Comparison of ENCODE assay signal across 10 cellular contexts in the genomic region with DNA sequence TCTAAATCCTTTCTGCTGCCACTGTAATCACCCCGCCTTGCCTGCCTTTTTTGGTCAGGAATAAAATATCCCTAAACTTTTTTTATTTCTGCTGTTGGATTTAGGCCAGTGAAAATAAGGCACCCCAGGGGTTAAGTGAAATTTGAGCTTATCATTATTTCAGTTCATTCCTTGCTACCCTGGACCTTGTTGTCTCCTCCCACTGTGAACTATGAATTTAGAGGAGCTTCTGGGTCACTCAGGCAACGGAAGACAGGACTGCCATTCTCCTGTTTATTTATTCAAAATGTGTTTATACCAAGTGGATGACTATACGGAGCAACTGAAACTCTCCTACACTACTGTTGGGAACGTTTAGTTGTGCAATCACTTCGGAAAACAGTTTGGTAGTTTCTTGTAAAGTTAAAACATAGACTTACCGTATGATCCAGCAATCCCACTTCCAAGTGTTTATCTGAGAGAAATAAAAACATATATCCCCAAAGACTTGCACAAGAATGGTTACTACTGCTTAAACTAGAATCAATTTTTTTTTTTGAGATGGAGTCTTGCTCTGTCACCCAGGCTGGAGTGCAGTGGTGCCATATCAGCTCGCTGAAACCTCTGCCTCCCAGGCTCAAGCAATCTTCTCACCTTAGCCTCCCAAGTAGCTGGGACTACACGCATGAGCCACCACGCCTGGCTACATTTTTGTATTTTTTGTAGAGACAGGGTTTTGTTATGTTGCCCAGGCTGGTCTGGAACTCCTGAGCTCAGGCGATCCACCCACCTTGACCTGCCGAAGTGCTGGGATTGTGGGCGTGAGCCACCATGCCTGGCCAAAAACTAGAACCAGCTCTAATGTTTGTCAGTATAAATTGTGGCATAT. TPM values are rescaled to one million over a fixed set of nuclear protein-coding genes. Genes with fewer than 3 reads are reported as not detected.
DNase-seq lines count a peak whose midpoint lies in the region; ATAC-seq and TF ChIP-seq lines count a peak whose summit lies in the region.
"Had no signal": no experiment of that assay in that cellular context is flagged by ENCODE, and none has a peak within 500 bp of the region (broad histone marks: within the 10 kb centered on the region; RNA-seq: fewer than 3 reads in every experiment).

No MANE protein-coding gene starts in this region.

- no peak overlapping the region for H2AFZ ChIP-seq in H9 (ENCODE audit: low read length)

- no peak overlapping the region for H2BK5ac ChIP-seq in H9 (ENCODE audit: insufficient read length, low read length)

- no peak overlapping the region for H3K9ac ChIP-seq in H9 (ENCODE audit: extremely low read depth, insufficient read length, low read length)

- H3K4me1 ChIP-seq in H9 (ENCODE audit: insufficient read depth, low read length) (no peaks in the 10 kb centered on the region), RWPE2 (ENCODE audit: insufficient read depth, poor library complexity, severe bottlenecking) (peaks cover 21% of the 10 kb centered on the region)

- no peak overlapping the region for H4K5ac ChIP-seq in H9 (ENCODE audit: insufficient read length, low read depth, low read length)

- no peaks in the 10 kb centered on the region for H3K9me3 Mint-ChIP-seq in H9
- H3K9me3 Mint-ChIP-seq: activated naive CD4-positive, alpha-beta T cell treated with anti-CD3 and anti-CD28 coated beads, Interleukin-2, amount 50 U/mL, for 72 hours had no signal

- H3K4ac ChIP-seq in H9 (ENCODE audit: low read depth, low read length) = no peak overlapping the region

- DNase-seq in H9 (peak; percentile 17), RWPE2 (ENCODE audit: low spot score) (no peak), fibroblast of pulmonary artery (ENCODE audit: low read depth) (peak; percentile 80), skeletal muscle cell (ENCODE audit: low read depth) (peak; percentile 56), DMS153 treated with DMSO at 0.1 percent for 48 hours (lab: John Stamatoyannopoulos, UW; ENCODE audit: unreplicated experiment) (no peak), AG08395 (ENCODE audit: low spot score) (no peak), SIG-M5 (lab: John Stamatoyannopoulos, UW) (no peak)
- DNase-seq: substantia nigra had no signal

- H3K9me3 ChIP-seq in H9 (ENCODE audit: control insufficient read depth, low read depth, low read length) (no peaks in the 10 kb centered on the region), RWPE2 (ENCODE audit: severe bottlenecking) (no peaks in the 10 kb centered on the region)

- no peak overlapping the region for H3K4me2 ChIP-seq in H9 (ENCODE audit: insufficient read depth, insufficient read length, low read length)

- no peaks in the 10 kb centered on the region; the same call in 1 of the 2 replicates for H3K79me2 ChIP-seq in H9 (ENCODE audit: insufficient read depth, low read length)

- H4K8ac ChIP-seq in H9 (replicated peaks; ENCODE audit: insufficient read length, low read depth, low read length) = no peak overlapping the region

- no peak overlapping the region for H3T11ph ChIP-seq in H9 (ENCODE audit: low read length)

- H2BK120ac ChIP-seq in H9 (ENCODE audit: low read depth, low read length, poor library complexity, severe bottlenecking) = no peak overlapping the region

- H3K4me3 ChIP-seq in RWPE2 (ENCODE audit: severe bottlenecking) = no peak overlapping the region
- H3K4me3 ChIP-seq in fibroblast of pulmonary artery (replicated peaks; ENCODE audit: low read depth, low read length) = no peak overlapping the region
- no peak overlapping the region for H3K4me3 ChIP-seq in skeletal muscle cell (ENCODE audit: low read depth, low read length)

- TF ChIP-seq CTCF in H9 (conservative IDR thresholded peaks at IDR 0.05) (no peak), RWPE2 (IDR thresholded peaks at IDR 0.05; ENCODE audit: poor library complexity, severe bottlenecking) (no peak), fibroblast of pulmonary artery (IDR thresholded peaks at IDR 0.05; ENCODE audit: low read length, missing control alignments) (no peak)

- no peak overlapping the region for H3K56ac ChIP-seq in H9 (ENCODE audit: insufficient read length, low read depth, low read length)

- H3K27ac ChIP-seq in H9 (ENCODE audit: insufficient read length, low read depth, low read length) (no peak overlapping the region), RWPE2 (ENCODE audit: poor library complexity, severe bottlenecking) (peak overlapping the region; percentile 55)

- ATAC-seq in RWPE2 (ENCODE audit: low read depth) (no peak), GM21825 (IDR thresholded peaks at IDR 0.05; ENCODE audit: unreplicated experiment) (no peak)
- ATAC-seq: activated naive CD4-positive, alpha-beta T cell treated with anti-CD3 and anti-CD28 coated beads, Interleukin-2, amount 50 U/mL, for 72 hours had no signal

- no peak overlapping the region for H2BK20ac ChIP-seq in H9 (ENCODE audit: low read depth, low read length, poor library complexity, severe bottlenecking)

- no peaks in the 10 kb centered on the region for H3K27me3 Mint-ChIP-seq in H9 (ENCODE audit: low read depth)

- H3K36me3 Mint-ChIP-seq in H9 (ENCODE audit: insufficient read depth in 1 of 3, low read depth in 3 of 3) = no peaks in the 10 kb centered on the region; a peak in 1 of 7 replicates

- H3K27ac Mint-ChIP-seq in H9 = no peak overlapping the region; a peak in 1 of 7 replicates
- H3K27ac Mint-ChIP-seq: activated naive CD4-positive, alpha-beta T cell treated with anti-CD3 and anti-CD28 coated beads, Interleukin-2, amount 50 U/mL, for 72 hours had no signal

- no peak overlapping the region for H3K14ac ChIP-seq in H9 (ENCODE audit: insufficient read depth, low read length)

- no peaks in the 10 kb centered on the region for H4K20me1 ChIP-seq in H9 (ENCODE audit: control insufficient read depth, insufficient read depth, insufficient read length)

- H3K4me3 Mint-ChIP-seq in H9 = no peak overlapping the region

- no peak overlapping the region for H2AK5ac ChIP-seq in H9 (ENCODE audit: insufficient read length, low read length)

- no peak overlapping the region for H3K23ac ChIP-seq in H9 (ENCODE audit: insufficient read length, low read depth, low read length)

- H2BK12ac ChIP-seq in H9 (ENCODE audit: insufficient read length, low read depth, low read length) = no peak overlapping the region

- peaks cover 8% of the 10 kb centered on the region for H3K23me2 ChIP-seq in H9 (ENCODE audit: insufficient read length, low read depth, low read length, poor library complexity, severe bottlenecking)

- H3K27me3 ChIP-seq in H9 (ENCODE audit: insufficient read depth, low read length) (no peaks in the 10 kb centered on the region), RWPE2 (ENCODE audit: insufficient read depth, poor library complexity, severe bottlenecking) (no peaks in the 10 kb centered on the region)

- no peak overlapping the region for H4K91ac ChIP-seq in H9 (ENCODE audit: insufficient read length, low read depth, low read length)

- H2BK15ac ChIP-seq in H9 (ENCODE audit: low read depth, low read length) = no peak overlapping the region

- H3K18ac ChIP-seq in H9 (ENCODE audit: insufficient read length, low read depth, low read length) = no peak overlapping the region

- peaks cover 25 to 27% of the 10 kb centered on the region in 2 experiments for H3K4me1 Mint-ChIP-seq in H9

- H3K79me1 ChIP-seq in H9 (ENCODE audit: insufficient read depth, low read depth, low read length, poor library complexity, severe bottlenecking) = no peaks in the 10 kb centered on the region

- no CpG with 5 or more reads among the region's 12 CpGs for WGBS in H9 (ENCODE audit: extremely low coverage, insufficient read length, low lambda C conversion rate)

- no peaks in the 10 kb centered on the region for H3K36me3 ChIP-seq in RWPE2 (ENCODE audit: low read depth)

RNA-seq across cellular contexts. Expression of a gene that starts 2.3 kb away (rescaled TPM):
- 32.0 and 32.9 TPM in 2 replicates for total RNA-seq in H9 (2021)

RNA-seq across cellular contexts. Expression of a gene that starts 14.5 kb away (rescaled TPM):
- total RNA-seq in H9 (2021) = 54.3 and 57.1 TPM in 2 replicates

Comparison
In these comparisons a context has a peak if more than half of its experiments do, and no peak if none do; other contexts are left out.
1. DNase-seq: peak in H9 (single experiment), fibroblast of pulmonary artery (single experiment) and skeletal muscle cell (single experiment); none in RWPE2 (single experiment), DMS153 treated with DMSO at 0.1 percent for 48 hours (single experiment), AG08395 (single experiment) and SIG-M5 (single experiment).